Comparison of ENCODE assay signal across 8 cellular contexts in the genomic region with DNA sequence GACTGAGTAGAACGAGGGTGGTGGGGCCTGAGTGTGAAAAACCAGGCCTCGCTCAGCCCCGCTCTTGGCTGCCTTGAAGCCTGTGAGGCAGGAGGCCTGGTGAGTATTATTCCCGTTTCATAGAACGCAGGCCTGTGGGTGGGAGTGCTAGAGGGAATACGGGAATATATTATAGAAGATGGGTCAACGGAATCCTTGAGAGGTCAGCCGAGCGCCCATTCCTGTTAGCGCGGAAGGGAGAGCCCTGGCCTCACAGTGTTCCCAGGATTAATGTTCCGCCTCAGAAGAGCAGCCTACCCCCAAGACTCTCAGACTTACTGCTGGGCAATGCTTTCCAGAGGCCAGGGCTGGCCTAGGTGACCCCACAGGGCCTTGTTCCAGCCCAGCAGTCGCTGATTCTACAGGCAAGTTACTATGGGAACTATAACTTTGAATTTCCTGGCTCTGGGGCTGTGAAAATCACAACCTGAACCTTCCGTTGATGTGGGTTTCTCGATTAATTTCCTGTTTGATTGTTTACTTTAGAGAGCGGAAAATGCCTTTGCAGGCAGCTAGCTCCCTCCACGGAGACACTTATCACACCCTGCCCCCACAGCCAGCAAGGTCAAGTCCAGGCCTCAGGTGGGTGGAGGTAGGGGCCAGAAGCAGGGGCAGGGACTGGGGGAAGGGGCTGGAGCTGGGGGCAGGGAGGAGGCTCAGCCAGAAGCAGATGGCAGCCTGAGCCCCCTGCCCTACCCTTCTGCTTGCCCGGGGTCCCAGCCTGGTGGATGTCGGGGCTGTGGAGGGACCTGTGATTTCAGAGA.
DNase-seq lines count a peak whose midpoint lies in the region; ATAC-seq and TF ChIP-seq lines count a peak whose summit lies in the region.

No MANE protein-coding gene starts in this region.

- intact Hi-C loops in A673 (cut with micrococcal nuclease; ENCODE audit: unreplicated experiment) (no loop called here), Caco-2 (cut with micrococcal nuclease; ENCODE audit: unreplicated experiment) (no loop called here)

- H3K9ac ChIP-seq in SK-N-MC (ENCODE audit: insufficient read length) = peak overlapping the region; percentile 37

- no peaks in the 10 kb centered on the region for H3K9me3 ChIP-seq in A673 (ENCODE audit: low read depth, low read length, poor library complexity, severe bottlenecking)
- no peaks in the 10 kb centered on the region for H3K9me3 ChIP-seq in SK-N-MC (ENCODE audit: low read depth, low read length)
- H3K9me3 ChIP-seq in Caco-2 = no peaks in the 10 kb centered on the region

- no TSS peak for BruUV-seq in A673 (replicated peaks; lab: Mats Ljungman, UMichigan)
- no TSS peak for BruUV-seq in Caco-2 (replicated peaks; lab: Mats Ljungman, UMichigan)

- POLR2A ChIA-PET in A673 (lab: Charles Lee; ENCODE audit: low non-redundant PET) (no interaction called here), Caco-2 (lab: Charles Lee) (no interaction called here)
- POLR2A ChIA-PET in naive thymus-derived CD8-positive, alpha-beta T cell (lab: Charles Lee) = interaction anchor here (1.3 to 4.1 kb wide), 4 partner anchors 10 to 102 kb away, joined by 5 to 18 read pairs (median 7); no protein-coding TSS in a partner anchor

- H3K36me3 ChIP-seq in A673 (ENCODE audit: insufficient read depth, low read length, poor library complexity, severe bottlenecking) (no peaks in the 10 kb centered on the region), SK-N-MC (ENCODE audit: insufficient read depth, low read length) (no peaks in the 10 kb centered on the region), Caco-2 (ENCODE audit: control insufficient read depth, insufficient read depth, low read length) (no peaks in the 10 kb centered on the region)

- DNase-seq in A673 (ENCODE audit: low spot score) (no peak), SK-N-MC (ENCODE audit: low read depth, low spot score) (no peak), NCI-H748 treated with DMSO at 0.1 percent for 48 hours (lab: John Stamatoyannopoulos, UW) (no peak), Caco-2 (no peak)
- peak in 8 of 10 donors; percentile 17 to 85 (median 69) for DNase-seq in naive thymus-derived CD8-positive, alpha-beta T cell

- H3K27me3 ChIP-seq in A673 (replicated peaks; ENCODE audit: insufficient read depth, low read depth, low read length, poor library complexity) = no peaks in the 10 kb centered on the region
- H3K27me3 ChIP-seq in Caco-2 (replicated peaks; ENCODE audit: control insufficient read depth, insufficient read depth, low read length) = no peaks in the 10 kb centered on the region

- TF ChIP-seq CTCF in A673 (conservative IDR thresholded peaks at IDR 0.05; ENCODE audit: low read depth, low read length) (no peak), Caco-2 (IDR thresholded peaks at IDR 0.05; ENCODE audit: insufficient read depth in 1 of 2, low read depth in 1 of 2, low read length in 1 of 2, severe bottlenecking in 1 of 2, unreplicated experiment in 1 of 2) (no peak)

- peak; percentile 88 to 89 for ATAC-seq in naive thymus-derived CD8-positive, alpha-beta T cell
- ATAC-seq in GM21515 (IDR thresholded peaks at IDR 0.05; ENCODE audit: unreplicated experiment) = no peak
- ATAC-seq in HG03039 (IDR thresholded peaks at IDR 0.05; ENCODE audit: unreplicated experiment) = no peak

- H3K4me1 Mint-ChIP-seq in naive thymus-derived CD8-positive, alpha-beta T cell = peaks cover 44 to 80% (median 75%) of the 10 kb centered on the region in 4 donors
- H3K4me1 Mint-ChIP-seq in Caco-2 (ENCODE audit: low read depth, unreplicated experiment) = peaks cover 6% of the 10 kb centered on the region

- H3K4me3 Mint-ChIP-seq in naive thymus-derived CD8-positive, alpha-beta T cell = peak overlapping the region; percentile 56 to 83 (median 67)
- H3K4me3 Mint-ChIP-seq in Caco-2 (ENCODE audit: unreplicated experiment) = no peak overlapping the region

- no peaks in the 10 kb centered on the region for H3K27me3 Mint-ChIP-seq in naive thymus-derived CD8-positive, alpha-beta T cell
- H3K27me3 Mint-ChIP-seq in Caco-2 (ENCODE audit: insufficient read depth, unreplicated experiment) = no peaks in the 10 kb centered on the region

- peaks cover 0 to 20% (median 0%) of the 10 kb centered on the region in 9 donors for H3K9me3 Mint-ChIP-seq in naive thymus-derived CD8-positive, alpha-beta T cell
- H3K9me3 Mint-ChIP-seq in Caco-2 (ENCODE audit: unreplicated experiment) = peaks cover 18% of the 10 kb centered on the region

- CTCF ChIA-PET in A673 (lab: Charles Lee) = no interaction called here
- CTCF ChIA-PET in Caco-2 (lab: Charles Lee) = no interaction called here

- H3K36me3 Mint-ChIP-seq in naive thymus-derived CD8-positive, alpha-beta T cell = no peaks in the 10 kb centered on the region
- peaks cover 15% of the 10 kb centered on the region for H3K36me3 Mint-ChIP-seq in Caco-2 (ENCODE audit: insufficient read depth, unreplicated experiment)

- H3K27ac ChIP-seq in A673 (ENCODE audit: low read depth, low read length, poor library complexity, severe bottlenecking) = peak overlapping the region; percentile 63
- peak overlapping the region; percentile 68 for H3K27ac ChIP-seq in SK-N-MC
- peak overlapping the region; percentile 96 for H3K27ac ChIP-seq in cingulate gyrus (ENCODE audit: low read depth, low read length)

- peaks cover 22% of the 10 kb centered on the region for H3K4me1 ChIP-seq in A673 (ENCODE audit: insufficient read depth, low read length, poor library complexity, severe bottlenecking)
- no peaks in the 10 kb centered on the region for H3K4me1 ChIP-seq in Caco-2

- H3K4me3 ChIP-seq in A673 (ENCODE audit: low read depth, low read length, poor library complexity, severe bottlenecking) = no peak overlapping the region
- no peak overlapping the region for H3K4me3 ChIP-seq in SK-N-MC
- no peak overlapping the region for H3K4me3 ChIP-seq in Caco-2 (ENCODE audit: low read depth, low read length)

- H3K27ac Mint-ChIP-seq in naive thymus-derived CD8-positive, alpha-beta T cell = peak overlapping the region; percentile 84 to 97 (median 96)
- H3K27ac Mint-ChIP-seq in Caco-2 (ENCODE audit: unreplicated experiment) = no peak overlapping the region

Comparison
In these comparisons a context has a peak if more than half of its experiments do, and no peak if none do; other contexts are left out.
1. DNase-seq: peak in naive thymus-derived CD8-positive, alpha-beta T cell (8 of 10); none in A673 (single experiment), SK-N-MC (single experiment), NCI-H748 treated with DMSO at 0.1 percent for 48 hours (single experiment) and Caco-2 (0 of 2).
2. ATAC-seq: peak in naive thymus-derived CD8-positive, alpha-beta T cell (2 of 2); none in GM21515 (single experiment) and HG03039 (single experiment).
3. Peak in every context shown above with its lines, with median percentiles within 50 percentile points of each other: H3K27ac ChIP-seq.